ENCODE assay signal across 8 cellular contexts in the genomic region with DNA sequence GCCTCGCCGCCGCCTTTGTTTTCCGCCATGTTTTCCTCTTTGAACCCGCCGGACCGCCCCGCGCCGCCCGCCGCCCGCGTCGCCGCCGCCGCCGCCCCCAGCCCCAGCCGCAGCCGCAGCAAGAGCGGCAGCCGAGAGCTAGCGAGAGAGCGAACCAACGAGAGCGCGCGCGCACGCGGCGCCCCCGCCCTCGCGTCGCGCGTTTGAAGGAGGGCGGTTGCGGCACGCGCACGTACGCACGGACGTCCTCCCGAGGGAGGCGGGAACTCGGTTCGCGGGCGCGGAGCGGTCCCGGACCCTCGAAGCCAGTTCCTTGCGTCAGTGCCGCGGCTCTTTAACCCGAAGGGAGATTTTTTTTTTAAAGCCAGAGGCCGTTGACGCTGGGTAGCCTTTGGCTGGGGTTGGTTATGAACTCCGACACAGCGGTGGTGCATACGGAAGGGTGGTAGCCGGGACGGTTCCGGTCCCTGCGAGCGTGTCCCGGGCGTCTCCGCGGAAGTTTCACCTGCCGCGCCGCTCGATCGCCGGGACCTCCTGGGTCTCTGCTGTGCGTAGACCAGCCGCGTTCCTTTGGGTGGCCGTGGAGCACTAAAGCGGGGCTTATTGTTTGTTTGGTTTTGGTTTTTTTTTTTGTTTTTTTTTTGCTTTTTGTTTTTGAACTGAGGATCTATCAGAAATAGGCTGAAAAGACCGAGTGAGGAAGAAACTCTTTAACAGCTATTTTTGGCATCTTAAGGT. TPM values are rescaled to one million over a fixed set of nuclear protein-coding genes. Genes with fewer than 3 reads are reported as not detected.
A peak's percentile ranks its signal among the peaks of the same experiment; 100 is the strongest.
DNase-seq lines count a peak whose midpoint lies in the region; ATAC-seq and TF ChIP-seq lines count a peak whose summit lies in the region.

A gene (minus strand): TSS at position 156 of the 738 bp plus-strand sequence. CDS start 127 bp downstream, at position 29.

- H3K4me1 Mint-ChIP-seq in Calu3 (ENCODE audit: low read depth, unreplicated experiment) = peaks cover 34% of the 10 kb centered on the region
- H3K4me1 Mint-ChIP-seq in endothelial cell (ENCODE audit: unreplicated experiment) = peaks cover 37% of the 10 kb centered on the region
- peaks cover 45% of the 10 kb centered on the region for H3K4me1 Mint-ChIP-seq in mesothelial cell of epicardium

- intact Hi-C loops in Calu3 (cut with micrococcal nuclease; ENCODE audit: unreplicated experiment) = no loop called here

- H3K36me3 ChIP-seq in HUES48 (ENCODE audit: control insufficient read depth, insufficient read depth, low read length) (peaks cover 12% of the 10 kb centered on the region), NT2/D1 (ENCODE audit: insufficient read depth, insufficient read length, low read length) (peaks cover 18% of the 10 kb centered on the region)

- H3K27me3 Mint-ChIP-seq in Calu3 (ENCODE audit: unreplicated experiment) = no peaks in the 10 kb centered on the region
- peaks cover 7% of the 10 kb centered on the region for H3K27me3 Mint-ChIP-seq in endothelial cell (ENCODE audit: unreplicated experiment)
- peaks cover 2% of the 10 kb centered on the region for H3K27me3 Mint-ChIP-seq in mesothelial cell of epicardium (ENCODE audit: low read depth)

- H3K9me3 ChIP-seq in HUES48 (ENCODE audit: control insufficient read depth, insufficient read depth, low read length) (no peaks in the 10 kb centered on the region), NT2/D1 (ENCODE audit: insufficient read depth, low read length) (no peaks in the 10 kb centered on the region)

- H3K36me3 Mint-ChIP-seq in Calu3 (ENCODE audit: insufficient read depth, unreplicated experiment) (peaks cover 57% of the 10 kb centered on the region), endothelial cell (ENCODE audit: low read depth, unreplicated experiment) (peaks cover 9% of the 10 kb centered on the region), mesothelial cell of epicardium (peaks cover 3% of the 10 kb centered on the region)

- CTCF ChIA-PET in Calu3 (lab: Charles Lee) = interaction anchor here (0.6 to 1.1 kb wide), 3 partner anchors 43 to 274 kb away, joined by 3 to 4 read pairs (median 3); no protein-coding TSS in a partner anchor

- H3K9me3 Mint-ChIP-seq in Calu3 (ENCODE audit: low read depth, unreplicated experiment) (no peaks in the 10 kb centered on the region), endothelial cell (ENCODE audit: unreplicated experiment) (no peaks in the 10 kb centered on the region), mesothelial cell of epicardium (no peaks in the 10 kb centered on the region)

- H3K27ac ChIP-seq in HUES48 (ENCODE audit: low read depth, low read length) = peak within 1 kb of the TSS; percentile 92

- TF ChIP-seq CTCF in Calu3 (IDR thresholded peaks at IDR 0.05; ENCODE audit: unreplicated experiment) = no peak
- no peak for TF ChIP-seq CTCF in endothelial cell (IDR thresholded peaks at IDR 0.05; ENCODE audit: unreplicated experiment)
- no peak for TF ChIP-seq CTCF in mesothelial cell of epicardium (IDR thresholded peaks at IDR 0.05; ENCODE audit: unreplicated experiment)

- H3K4me3 Mint-ChIP-seq in Calu3 (ENCODE audit: low read depth, unreplicated experiment) (peak within 1 kb of the TSS; percentile 89), endothelial cell (ENCODE audit: unreplicated experiment) (peak within 1 kb of the TSS; percentile 96), mesothelial cell of epicardium (peak within 1 kb of the TSS; percentile 86)

- H3K27me3 ChIP-seq in HUES48 (ENCODE audit: control insufficient read depth, insufficient read depth, low read length) = no peaks in the 10 kb centered on the region
- peaks cover 3% of the 10 kb centered on the region for H3K27me3 ChIP-seq in NT2/D1 (ENCODE audit: insufficient read depth, insufficient read length)

- ATAC-seq in GM21423 (IDR thresholded peaks at IDR 0.05; ENCODE audit: unreplicated experiment) = peak; percentile 70

- H3K4me1 ChIP-seq in HUES48 (ENCODE audit: control insufficient read depth, insufficient read depth, low read length) = peaks cover 33% of the 10 kb centered on the region
- no peaks in the 10 kb centered on the region for H3K4me1 ChIP-seq in NT2/D1 (ENCODE audit: insufficient read depth, insufficient read length)

- H3K4me3 ChIP-seq in HUES48 (ENCODE audit: low read depth, low read length) (peak within 1 kb of the TSS; percentile 87), NT2/D1 (ENCODE audit: insufficient read length, low read depth) (peak within 1 kb of the TSS; percentile 97)

- H3K27ac Mint-ChIP-seq in Calu3 (ENCODE audit: unreplicated experiment) (peak within 1 kb of the TSS; percentile 94), endothelial cell (ENCODE audit: unreplicated experiment) (peak within 1 kb of the TSS; percentile 95), mesothelial cell of epicardium (peak within 1 kb of the TSS; percentile 98)

- H3K9ac ChIP-seq in HUES48 (ENCODE audit: low read depth, low read length) = peak within 1 kb of the TSS; percentile 93
- H3K9ac ChIP-seq in NT2/D1 (ENCODE audit: insufficient read length, low read depth) = peak within 1 kb of the TSS; percentile 95

- DNase-seq in Calu3 = peak; percentile 87
- peak; percentile 98 for DNase-seq in NT2/D1 (ENCODE audit: low read depth, low spot score)
- DNase-seq in activated CD8-positive, alpha-beta memory T cell treated with anti-CD3 and anti-CD28 coated beads, Interleukin-2, amount 50 U/mL, for 4 hours = peak; percentile 94
- DNase-seq in endothelial cell (ENCODE audit: low spot score) = peak; percentile 91
- DNase-seq in mesothelial cell of epicardium (ENCODE audit: low spot score in 2 of 2, unreplicated experiment in 2 of 2) = peak; percentile 80 to 90
- peak; percentile 78 to 88 for DNase-seq in stimulated activated CD8-positive, alpha-beta memory T cell treated with anti-CD3 and anti-CD28 coated beads, Interleukin-15, amount 100 ng/mL, for 4 hours (ENCODE audit: low read depth in 2 of 2)

- TSS peak; percentile 95 for BruUV-seq in Calu3 (replicated peaks; lab: Mats Ljungman, UMichigan)

RNA-seq across cellular contexts. Expression of the gene that starts here (rescaled TPM):
- total RNA-seq in Calu3 (2022) = 42.0 and 46.8 TPM in 2 replicates
- total RNA-seq in endothelial cell (ENCODE audit: unreplicated experiment) = 36.2 TPM
- 66.9 to 72.3 TPM (median 71.3 TPM) in 3 replicates for total RNA-seq in mesothelial cell of epicardium

Comparison
In these comparisons a context has a peak if more than half of its experiments do, and no peak if none do; other contexts are left out.
1. Peak in every context shown above with its lines: DNase-seq, ATAC-seq, H3K4me3 ChIP-seq and H3K27ac ChIP-seq.